In the genomic region with DNA sequence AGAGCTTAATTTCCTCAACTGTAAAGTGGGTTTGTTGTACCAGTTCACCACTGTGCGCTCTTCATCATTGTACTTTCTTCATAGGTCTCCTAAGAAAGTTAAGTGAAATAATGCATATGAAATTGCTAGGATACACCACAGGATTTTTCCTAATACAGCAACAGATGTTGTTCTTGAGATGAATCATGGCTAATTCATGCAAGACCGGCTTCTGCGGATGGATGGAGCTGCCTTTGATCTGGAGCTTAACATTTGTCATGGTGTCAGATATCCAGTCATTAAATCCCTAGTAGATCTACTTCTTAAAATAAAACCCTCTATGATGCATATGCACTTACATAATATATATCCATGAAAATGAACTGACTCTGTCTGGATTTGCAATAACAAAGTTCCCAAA, we compare ENCODE assay signal across 15 cellular contexts.
A peak's percentile ranks its signal among the peaks of the same experiment; 100 is the strongest.
DNase-seq lines count a peak whose midpoint lies in the region; ATAC-seq lines count a peak whose summit lies in the region.
"Had no signal": no experiment of that assay in that cellular context is flagged by ENCODE, and none has a peak within 500 bp of the region (broad histone marks: within the 10 kb centered on the region; RNA-seq: fewer than 3 reads in every experiment).

No MANE protein-coding gene starts in this region.

- H3K4me1 ChIP-seq in ACC112 (ENCODE audit: control insufficient read depth, insufficient read depth, low read length, unreplicated experiment): peaks cover 37% of the 10 kb centered on the region

- DNase-seq in HPDE6-E6E7 (ENCODE audit: extremely low spot score) (peak; percentile 60), amniotic epithelial cell (ENCODE audit: low read depth) (peak; percentile 100), kidney glomerular epithelial cell (lab: John Stamatoyannopoulos, UW) (peak; percentile 98)
- DNase-seq in stimulated activated naive CD8-positive, alpha-beta T cell treated with anti-CD3 and anti-CD28 coated beads, Interleukin-15, amount 100 ng/mL, for 72 hours: no peak
- DNase-seq: activated T-cell treated with anti-CD3 and anti-CD28 coated beads for 4 hours, BE2C, GOT3, NCI-H187 had no signal

- H3K4me3 Mint-ChIP-seq in stimulated activated memory B cell treated with anti-CD40 and anti-IgM and Interleukin-4, amounts not matched to agents 10 μg/mL and 1 μg/mL and 100 μg/mL, for 72 hours: no peak overlapping the region
- no peak overlapping the region for H3K4me3 Mint-ChIP-seq in stimulated activated naive CD8-positive, alpha-beta T cell treated with anti-CD3 and anti-CD28 coated beads, Interleukin-15, amount 100 ng/mL, for 72 hours
- H3K4me3 Mint-ChIP-seq: dendritic cell treated with granulocyte-macrophage colony-stimulating factor and Interleukin-4, amounts not matched to agents 40 ng/mL and 50 ng/mL, for 4 days; T-helper 1 cell treated with Interleukin-12 subunit alpha and Interleukin-12 subunit beta and Interleukin-4 antibody, amounts not matched to agents 30 μg/mL and 1 μg/mL, for 36 hours had no signal

- no peaks in the 10 kb centered on the region for H3K27me3 ChIP-seq in ACC112 (ENCODE audit: insufficient read depth, low read length)
- H3K27me3 ChIP-seq: BE2C had no signal

- no peak overlapping the region for H3K4me3 ChIP-seq in ACC112 (ENCODE audit: low read depth, low read length)

- peaks cover 11% of the 10 kb centered on the region for H3K27me3 Mint-ChIP-seq in stimulated activated memory B cell treated with anti-CD40 and anti-IgM and Interleukin-4, amounts not matched to agents 10 μg/mL and 1 μg/mL and 100 μg/mL, for 72 hours
- peaks cover 26% of the 10 kb centered on the region for H3K27me3 Mint-ChIP-seq in stimulated activated naive CD8-positive, alpha-beta T cell treated with anti-CD3 and anti-CD28 coated beads, Interleukin-15, amount 100 ng/mL, for 72 hours

- ATAC-seq in GM21717 (IDR thresholded peaks at IDR 0.05; ENCODE audit: unreplicated experiment) (no peak), GM19324 (IDR thresholded peaks at IDR 0.05; ENCODE audit: low FRiP score, unreplicated experiment) (no peak)
- no peak for ATAC-seq in stimulated activated memory B cell treated with anti-CD40 and anti-IgM and Interleukin-4, amounts not matched to agents 10 μg/mL and 1 μg/mL and 100 μg/mL, for 72 hours
- no peak for ATAC-seq in stimulated activated naive CD8-positive, alpha-beta T cell treated with anti-CD3 and anti-CD28 coated beads, Interleukin-15, amount 100 ng/mL, for 72 hours

- no peak overlapping the region for H2AFZ ChIP-seq in ACC112 (ENCODE audit: low read length, unreplicated experiment)

- H3K36me3 ChIP-seq in ACC112 (ENCODE audit: insufficient read depth, low read length): no peaks in the 10 kb centered on the region
- H3K36me3 ChIP-seq: BE2C had no signal

- H3K36me3 Mint-ChIP-seq in stimulated activated memory B cell treated with anti-CD40 and anti-IgM and Interleukin-4, amounts not matched to agents 10 μg/mL and 1 μg/mL and 100 μg/mL, for 72 hours: no peaks in the 10 kb centered on the region

- H3K27ac Mint-ChIP-seq in stimulated activated memory B cell treated with anti-CD40 and anti-IgM and Interleukin-4, amounts not matched to agents 10 μg/mL and 1 μg/mL and 100 μg/mL, for 72 hours: no peak overlapping the region
- no peak overlapping the region for H3K27ac Mint-ChIP-seq in stimulated activated naive CD8-positive, alpha-beta T cell treated with anti-CD3 and anti-CD28 coated beads, Interleukin-15, amount 100 ng/mL, for 72 hours
- H3K27ac Mint-ChIP-seq: dendritic cell treated with granulocyte-macrophage colony-stimulating factor and Interleukin-4, amounts not matched to agents 40 ng/mL and 50 ng/mL, for 4 days; progenitor cell of endocrine pancreas; T-helper 1 cell treated with Interleukin-12 subunit alpha and Interleukin-12 subunit beta and Interleukin-4 antibody, amounts not matched to agents 30 μg/mL and 1 μg/mL, for 36 hours had no signal

- H3K4me1 Mint-ChIP-seq in stimulated activated memory B cell treated with anti-CD40 and anti-IgM and Interleukin-4, amounts not matched to agents 10 μg/mL and 1 μg/mL and 100 μg/mL, for 72 hours: no peaks in the 10 kb centered on the region
- no peaks in the 10 kb centered on the region for H3K4me1 Mint-ChIP-seq in stimulated activated naive CD8-positive, alpha-beta T cell treated with anti-CD3 and anti-CD28 coated beads, Interleukin-15, amount 100 ng/mL, for 72 hours

- H3K27ac ChIP-seq in ACC112 (ENCODE audit: low read depth, low read length): peak overlapping the region; percentile 55

- no peaks in the 10 kb centered on the region for H3K79me2 ChIP-seq in ACC112 (ENCODE audit: control insufficient read depth, insufficient read depth, low read length, unreplicated experiment)

- H3K9me3 Mint-ChIP-seq in stimulated activated memory B cell treated with anti-CD40 and anti-IgM and Interleukin-4, amounts not matched to agents 10 μg/mL and 1 μg/mL and 100 μg/mL, for 72 hours: peaks cover 3% of the 10 kb centered on the region
- H3K9me3 Mint-ChIP-seq in stimulated activated naive CD8-positive, alpha-beta T cell treated with anti-CD3 and anti-CD28 coated beads, Interleukin-15, amount 100 ng/mL, for 72 hours: peaks cover 13 to 22% of the 10 kb centered on the region in 2 donors

Comparison
In these comparisons a context has a peak if more than half of its experiments do, and no peak if none do; other contexts are left out.
1. DNase-seq: peak in HPDE6-E6E7 (single experiment), amniotic epithelial cell (single experiment) and kidney glomerular epithelial cell (single experiment); none in stimulated activated naive CD8-positive, alpha-beta T cell treated with anti-CD3 and anti-CD28 coated beads, Interleukin-15, amount 100 ng/mL, for 72 hours (0 of 2).